Comparison of ENCODE assay signal across 2 cellular contexts in genomic region chr4:60389636-60390035, GRCh38.
A peak's percentile ranks its signal among the peaks of the same experiment; 100 is the strongest.
TF ChIP-seq lines count a peak whose summit lies in the region.

No MANE protein-coding gene starts in this region.

TF ChIP-seq in WTC11, 78 proteins besides CTCF, POLR2A, EP300 and RAD21:
- TF ChIP-seq GABPB1 (CRISPR knock-in tag; IDR thresholded peaks at IDR 0.05): no peak
- TF ChIP-seq ZNF263 (CRISPR knock-in tag; IDR thresholded peaks at IDR 0.05; ENCODE audit: low read depth): no peak
- no peak for TF ChIP-seq GTF2I (CRISPR knock-in tag; conservative IDR thresholded peaks at IDR 0.05)
- TF ChIP-seq FOXP1 (CRISPR knock-in tag; IDR thresholded peaks at IDR 0.05; ENCODE audit: borderline replicate concordance): no peak
- TF ChIP-seq ATF1 (CRISPR knock-in tag; IDR thresholded peaks at IDR 0.05): no peak
TF ChIP-seq in WTC11: peak in this region for 0.

TF ChIP-seq in H1, 55 proteins besides CTCF, POLR2A, EP300 and RAD21:
- TF ChIP-seq TEAD4 (IDR thresholded peaks at IDR 0.05; ENCODE audit: low read depth, low read length): 0 out of 2 replicates have a peak, but pooled peaks have one; percentile 22
- TF ChIP-seq SIN3A (conservative IDR thresholded peaks at IDR 0.05 in 1 of 2, IDR thresholded peaks at IDR 0.05 in 1 of 2; ENCODE audit: low read depth in 1 of 2, low read length in 2 of 2): no peak
TF ChIP-seq in H1: peak in this region for 1.
